ENCODE assay signal across 10 cellular contexts in the genomic region with DNA sequence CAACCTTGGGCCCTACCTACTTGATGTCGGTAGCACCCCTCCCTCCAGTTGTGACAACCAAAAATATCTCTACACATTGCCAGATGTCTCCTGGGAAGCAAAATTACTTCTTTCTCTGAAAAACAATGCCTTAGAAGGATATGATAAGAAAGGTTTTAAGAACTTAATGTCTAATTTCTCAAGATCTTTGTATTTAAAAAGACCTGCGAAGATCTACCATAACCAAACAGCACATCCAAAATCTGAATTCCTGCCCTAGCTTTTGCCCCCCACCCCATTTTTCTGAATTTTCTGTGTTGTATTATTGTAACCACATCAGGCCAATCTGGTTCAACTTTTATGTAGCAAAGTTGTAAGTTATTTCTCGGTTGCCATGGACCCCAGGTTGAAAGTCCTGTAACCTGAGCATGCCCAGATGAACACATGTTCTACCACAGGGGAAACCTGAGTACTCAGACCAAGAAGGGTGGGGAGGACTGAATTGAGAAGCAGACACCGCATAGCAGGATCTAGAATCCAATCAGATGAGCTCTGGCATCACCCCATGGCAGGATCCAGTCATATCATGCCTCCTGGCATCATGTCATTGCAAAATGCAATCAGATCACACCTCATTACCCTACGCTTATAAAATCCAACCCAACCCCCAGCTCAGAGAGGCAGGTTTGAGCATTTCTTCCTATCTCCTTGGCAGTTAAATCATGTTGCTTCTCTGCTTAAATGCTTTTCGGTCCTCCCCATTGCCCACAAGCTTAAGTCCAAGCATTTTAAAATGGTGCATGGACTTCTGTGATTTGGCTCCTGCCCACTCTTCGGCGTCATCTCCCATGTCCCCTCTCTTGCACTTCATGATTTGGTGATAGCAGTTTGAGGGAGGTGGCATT.
DNase-seq lines count a peak whose midpoint lies in the region; ATAC-seq and TF ChIP-seq lines count a peak whose summit lies in the region.
"Had no signal": no experiment of that assay in that cellular context is flagged by ENCODE, and none has a peak within 500 bp of the region (broad histone marks: within the 10 kb centered on the region; RNA-seq: fewer than 3 reads in every experiment).

No MANE protein-coding gene starts in this region.

- peak overlapping the region; percentile 19 for H3K27ac Mint-ChIP-seq in activated naive CD4-positive, alpha-beta T cell treated with anti-CD3 and anti-CD28 coated beads, Interleukin-2, amount 50 U/mL, for 24 hours
- no peak overlapping the region for H3K27ac Mint-ChIP-seq in activated naive CD4-positive, alpha-beta T cell treated with anti-CD3 and anti-CD28 coated beads, Interleukin-2, amount 10 ng/mL, durations not matched to agents 7 days and 5 days

- TF ChIP-seq POLR2A in erythroblast (IDR thresholded peaks at IDR 0.05; ENCODE audit: low read length), result no peak

- H3K4me1 Mint-ChIP-seq in activated naive CD4-positive, alpha-beta T cell treated with anti-CD3 and anti-CD28 coated beads, Interleukin-2, amount 50 U/mL, for 24 hours, result peaks cover 8% of the 10 kb centered on the region
- H3K4me1 Mint-ChIP-seq in activated naive CD4-positive, alpha-beta T cell treated with anti-CD3 and anti-CD28 coated beads, Interleukin-2, amount 10 ng/mL, durations not matched to agents 7 days and 5 days, result peaks cover 12% of the 10 kb centered on the region

- ATAC-seq in HG03039 (IDR thresholded peaks at IDR 0.05; ENCODE audit: unreplicated experiment) (peak; percentile 62), GM21737 (IDR thresholded peaks at IDR 0.05; ENCODE audit: unreplicated experiment) (no peak)
- ATAC-seq in stimulated activated naive CD8-positive, alpha-beta T cell treated with anti-CD3 and anti-CD28 coated beads, Interleukin-15, Interleukin-2, amounts not matched to agents 100 U/mL and 50 U/mL, for 24 hours, result peak; percentile 74

- no peaks in the 10 kb centered on the region for H3K27me3 Mint-ChIP-seq in activated naive CD4-positive, alpha-beta T cell treated with anti-CD3 and anti-CD28 coated beads, Interleukin-2, amount 50 U/mL, for 24 hours
- H3K27me3 Mint-ChIP-seq in activated naive CD4-positive, alpha-beta T cell treated with anti-CD3 and anti-CD28 coated beads, Interleukin-2, amount 10 ng/mL, durations not matched to agents 7 days and 5 days, result peaks cover 4% of the 10 kb centered on the region
- H3K27me3 Mint-ChIP-seq: naive B cell had no signal

- CTCF ChIA-PET in activated naive CD4-positive, alpha-beta T cell treated with anti-CD3 and anti-CD28 coated beads, Interleukin-2, amount 10 ng/mL, durations not matched to agents 7 days and 5 days (lab: Charles Lee), result interaction anchor here (1.3 to 13.9 kb wide), 6 partner anchors 14 to 95 kb away, joined by 3 to 208 read pairs (median 9); no protein-coding TSS in a partner anchor

- no peaks in the 10 kb centered on the region for H3K36me3 Mint-ChIP-seq in activated naive CD4-positive, alpha-beta T cell treated with anti-CD3 and anti-CD28 coated beads, Interleukin-2, amount 50 U/mL, for 24 hours
- H3K36me3 Mint-ChIP-seq in activated naive CD4-positive, alpha-beta T cell treated with anti-CD3 and anti-CD28 coated beads, Interleukin-2, amount 10 ng/mL, durations not matched to agents 7 days and 5 days, result no peaks in the 10 kb centered on the region
- H3K36me3 Mint-ChIP-seq: naive B cell had no signal

- no peak overlapping the region for H3K4me3 ChIP-seq in SK-N-MC
- H3K4me3 ChIP-seq: BLaER1 treated with 17β-estradiol and CSF1 and Interleukin-3, amounts not matched to agents 10 nM and 100 nM had no signal

- no peak overlapping the region for H3K4me3 Mint-ChIP-seq in activated naive CD4-positive, alpha-beta T cell treated with anti-CD3 and anti-CD28 coated beads, Interleukin-2, amount 50 U/mL, for 24 hours
- no peak overlapping the region for H3K4me3 Mint-ChIP-seq in activated naive CD4-positive, alpha-beta T cell treated with anti-CD3 and anti-CD28 coated beads, Interleukin-2, amount 10 ng/mL, durations not matched to agents 7 days and 5 days
- H3K4me3 Mint-ChIP-seq: naive B cell had no signal

- peak overlapping the region; percentile 26; the same call in 1 of the 2 replicates for H3K27ac ChIP-seq in SK-N-MC
- H3K27ac ChIP-seq: BLaER1 treated with 17β-estradiol and CSF1 and Interleukin-3, amounts not matched to agents 10 nM and 100 nM had no signal

- H3K9me3 Mint-ChIP-seq in activated naive CD4-positive, alpha-beta T cell treated with anti-CD3 and anti-CD28 coated beads, Interleukin-2, amount 50 U/mL, for 24 hours, result no peaks in the 10 kb centered on the region
- no peaks in the 10 kb centered on the region for H3K9me3 Mint-ChIP-seq in activated naive CD4-positive, alpha-beta T cell treated with anti-CD3 and anti-CD28 coated beads, Interleukin-2, amount 10 ng/mL, durations not matched to agents 7 days and 5 days
- H3K9me3 Mint-ChIP-seq: naive B cell had no signal

- H3K9ac ChIP-seq in SK-N-MC (ENCODE audit: insufficient read length), result no peak overlapping the region
- H3K9ac ChIP-seq: BLaER1 treated with 17β-estradiol and CSF1 and Interleukin-3, amounts not matched to agents 10 nM and 100 nM had no signal

- DNase-seq in activated naive CD4-positive, alpha-beta T cell treated with anti-CD3 and anti-CD28 coated beads, Interleukin-2, amount 10 ng/mL, durations not matched to agents 7 days and 5 days, result no peak
- DNase-seq in SK-N-MC (ENCODE audit: low read depth, low spot score) (no peak), SIG-M5 treated with dmso at 0.1 percent for 504 hours (lab: John Stamatoyannopoulos, UW; ENCODE audit: unreplicated experiment) (no peak), erythroblast (lab: John Stamatoyannopoulos, UW) (no peak)
- DNase-seq in stimulated activated naive CD8-positive, alpha-beta T cell treated with anti-CD3 and anti-CD28 coated beads, Interleukin-15, Interleukin-2, amounts not matched to agents 100 U/mL and 50 U/mL, for 24 hours, result no peak
- DNase-seq: naive B cell had no signal

- no peaks in the 10 kb centered on the region for H3K9me3 ChIP-seq in SK-N-MC (ENCODE audit: low read depth, low read length)
- H3K9me3 ChIP-seq: BLaER1 treated with 17β-estradiol and CSF1 and Interleukin-3, amounts not matched to agents 10 nM and 100 nM had no signal

- H3K36me3 ChIP-seq in SK-N-MC (ENCODE audit: insufficient read depth, low read length), result no peaks in the 10 kb centered on the region
- H3K36me3 ChIP-seq: BLaER1 treated with 17β-estradiol and CSF1 and Interleukin-3, amounts not matched to agents 10 nM and 100 nM had no signal
